ENCODE assay signal across 9 cellular contexts in the genomic region with DNA sequence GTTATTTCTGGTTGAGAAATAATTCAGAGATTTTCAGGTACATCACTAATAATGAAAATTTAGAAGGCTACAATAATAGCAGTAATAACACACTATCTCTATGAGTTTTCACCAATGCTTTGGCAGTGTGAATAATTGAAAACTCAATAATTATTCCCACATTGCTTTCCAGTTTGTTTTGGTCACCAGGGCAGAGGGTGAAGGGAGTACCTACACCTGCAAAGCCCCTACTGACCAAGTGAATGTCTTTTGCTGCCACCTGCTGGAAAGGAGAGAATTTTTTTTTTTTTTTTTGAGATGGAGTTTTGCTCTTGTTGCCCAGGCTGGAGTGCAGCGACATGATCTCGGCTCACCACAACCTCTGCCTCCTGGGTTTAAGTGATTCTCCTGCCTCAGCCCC. TPM values are rescaled to one million over a fixed set of nuclear protein-coding genes. Genes with fewer than 3 reads are reported as not detected.
A peak's percentile ranks its signal among the peaks of the same experiment; 100 is the strongest.
DNase-seq lines count a peak whose midpoint lies in the region; ATAC-seq and TF ChIP-seq lines count a peak whose summit lies in the region.
"Had no signal": no experiment of that assay in that cellular context is flagged by ENCODE, and none has a peak within 500 bp of the region (broad histone marks: within the 10 kb centered on the region; RNA-seq: fewer than 3 reads in every experiment).

No MANE protein-coding gene starts in this region.

- no peaks in the 10 kb centered on the region for H3K4me1 ChIP-seq in Karpas-422 (ENCODE audit: low read length)
- peaks cover 3% of the 10 kb centered on the region for H3K4me1 ChIP-seq in mesendoderm (ENCODE audit: control insufficient read depth, low read depth, low read length)

- H3K79me2 ChIP-seq in Karpas-422 (ENCODE audit: low read length): no peaks in the 10 kb centered on the region
- no peaks in the 10 kb centered on the region for H3K79me2 ChIP-seq in mesendoderm (ENCODE audit: control insufficient read depth, insufficient read depth, low read length)

- no peak overlapping the region for H2BK15ac ChIP-seq in mesendoderm (replicated peaks; ENCODE audit: low read depth)

- no peaks in the 10 kb centered on the region for H4K20me1 ChIP-seq in Karpas-422 (ENCODE audit: insufficient read depth, low read depth, low read length)

- no peaks in the 10 kb centered on the region for H3K9me3 ChIP-seq in Karpas-422 (ENCODE audit: low read length)

- TF ChIP-seq CTCF in GM12865 (IDR thresholded peaks at IDR 0.05; ENCODE audit: insufficient read depth, low read depth, low read length, missing control alignments) (peak; percentile 34), VCaP (conservative IDR thresholded peaks at IDR 0.05) (peak; percentile 54)

- no peaks in the 10 kb centered on the region for H3K79me1 ChIP-seq in mesendoderm (ENCODE audit: low read length)

- H4K8ac ChIP-seq in mesendoderm (ENCODE audit: low read depth, low read length): no peak overlapping the region

- no peak overlapping the region for H3K23ac ChIP-seq in mesendoderm (ENCODE audit: low read length)

- H3K36me3 ChIP-seq in Karpas-422 (ENCODE audit: insufficient read depth, low read length) (no peaks in the 10 kb centered on the region), mesendoderm (ENCODE audit: control insufficient read depth, insufficient read depth, low read length) (no peaks in the 10 kb centered on the region)

- H3K27ac ChIP-seq in Karpas-422 (ENCODE audit: low read length) (no peak overlapping the region), VCaP (no peak overlapping the region), mesendoderm (ENCODE audit: low read depth, low read length) (no peak overlapping the region)

- H2BK120ac ChIP-seq in mesendoderm (ENCODE audit: low read depth, low read length): no peak overlapping the region

- H2AK5ac ChIP-seq in mesendoderm (ENCODE audit: low read length): no peak overlapping the region

- H4K5ac ChIP-seq in mesendoderm (ENCODE audit: low read length): no peak overlapping the region

- H3K4me2 ChIP-seq in Karpas-422 (ENCODE audit: low read depth, low read length, poor library complexity, severe bottlenecking) (no peak overlapping the region), mesendoderm (ENCODE audit: low read length) (no peak overlapping the region)

- no peak overlapping the region for H2AFZ ChIP-seq in Karpas-422 (ENCODE audit: low read length)

- H2BK5ac ChIP-seq in mesendoderm (ENCODE audit: low read length): no peak overlapping the region

- H3K4ac ChIP-seq in mesendoderm (ENCODE audit: low read depth, low read length): no peak overlapping the region

- no peak overlapping the region for H3K9ac ChIP-seq in Karpas-422 (ENCODE audit: low read length)
- H3K9ac ChIP-seq in mesendoderm (ENCODE audit: low read length): no peak overlapping the region

- DNase-seq in GM12865 (ENCODE audit: low read depth) (peak; percentile 16), Karpas-422 (peak; percentile 63), mesendoderm (peak; percentile 63), H4 (ENCODE audit: low spot score) (no peak)
- DNase-seq: NCI-H1048 had no signal

- no CpG with 5 or more reads among the region's 2 CpGs for WGBS in mesendoderm (ENCODE audit: extremely low coverage, insufficient coverage, low lambda C conversion rate)

- no peaks in the 10 kb centered on the region for H3K9me2 ChIP-seq in Karpas-422 (replicated peaks; ENCODE audit: insufficient read depth, low read length)

- no peak overlapping the region for H3K4me3 ChIP-seq in GM12865 (ENCODE audit: low read depth, low read length)
- no peak overlapping the region for H3K4me3 ChIP-seq in Karpas-422 (ENCODE audit: low read length)
- no peak overlapping the region for H3K4me3 ChIP-seq in mesendoderm (ENCODE audit: low read length)

- no peak overlapping the region for H3K18ac ChIP-seq in mesendoderm (ENCODE audit: low read length)

- no peak for ATAC-seq in HG02885 (IDR thresholded peaks at IDR 0.05; ENCODE audit: poor library complexity, unreplicated experiment)
- no peak for ATAC-seq in HG03521 (IDR thresholded peaks at IDR 0.05; ENCODE audit: unreplicated experiment)

- H3K27me3 ChIP-seq in Karpas-422 (ENCODE audit: low read length) (no peaks in the 10 kb centered on the region), mesendoderm (ENCODE audit: insufficient read depth, low read length, poor library complexity) (peaks cover 35% of the 10 kb centered on the region)

- no peak overlapping the region for H3K56ac ChIP-seq in mesendoderm (ENCODE audit: low read length)

RNA-seq across cellular contexts. Expression of a gene that starts 3.2 kb away (rescaled TPM):
- 0.19 and 0.25 TPM in 2 replicates for total RNA-seq in Karpas-422 (2014; rRNA removed; shearing (Covaris generic); ENCODE audit: low replicate concordance)
- 0.29 TPM for polyA plus RNA-seq in mesendoderm (2013, experiment 1 of 2)
- polyA plus RNA-seq in mesendoderm (2013, experiment 2 of 2): 0.24 TPM
- 0.02 and 0.66 TPM in 2 replicates for total RNA-seq in H4 (2014; rRNA removed; shearing (Covaris generic))
- total RNA-seq: activated CD4-positive, alpha-beta T cell treated with anti-CD3 and anti-CD28 coated beads, Interleukin-2, amount 10 ng/mL, durations not matched to agents 24 days and 14 days had no signal
